In the genomic region with DNA sequence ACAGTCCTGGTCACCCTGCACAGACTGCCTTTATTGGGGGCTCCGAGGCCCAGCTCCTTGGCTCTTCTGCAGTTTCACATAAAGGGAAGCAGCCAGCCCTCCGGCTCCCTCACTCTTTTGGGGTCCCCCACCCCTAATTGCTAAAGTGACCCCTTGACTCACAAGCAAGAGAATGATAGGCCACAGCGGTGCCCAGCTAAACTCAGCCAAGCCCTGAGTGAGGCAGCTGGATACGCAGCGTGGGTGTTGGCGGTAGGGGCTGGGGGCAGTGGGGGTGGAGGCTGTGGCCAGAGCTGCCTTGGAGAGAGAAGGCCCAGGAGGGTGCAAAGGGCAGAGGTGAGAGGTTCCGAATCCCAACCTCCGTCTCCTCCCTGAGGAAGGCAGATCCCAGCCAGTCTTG, we compare ENCODE assay signal across 23 cellular contexts. TPM values are rescaled to one million over a fixed set of nuclear protein-coding genes. Genes with fewer than 3 reads are reported as not detected.
"Had no signal": no experiment of that assay in that cellular context is flagged by ENCODE, and none has a peak within 500 bp of the region (broad histone marks: within the 10 kb centered on the region; RNA-seq: fewer than 3 reads in every experiment).

No MANE protein-coding gene starts in this region.

- H3K4me3 Mint-ChIP-seq: activated CD4-positive, alpha-beta memory T cell treated with anti-CD3 and anti-CD28 coated beads for 36 hours; activated CD4-positive, alpha-beta T cell treated with anti-CD3 and anti-CD28 coated beads, Interleukin-2, amount 10 ng/mL, durations not matched to agents 7 days and 5 days; activated T-cell treated with anti-CD3 and anti-CD28 coated beads, Interleukin-2, amount 50 U/mL, for 72 hours; T-helper 1 cell treated with Interleukin-12 subunit alpha and Interleukin-12 subunit beta and Interleukin-4 antibody, amounts not matched to agents 30 μg/mL and 1 μg/mL, for 36 hours had no signal

- H3K4me1 ChIP-seq: ascending aorta had no signal

- H3K36me3 ChIP-seq: ascending aorta, MG63 had no signal

- H3K27ac ChIP-seq: ascending aorta, body of pancreas had no signal

- H3K27ac Mint-ChIP-seq: activated CD4-positive, alpha-beta memory T cell treated with anti-CD3 and anti-CD28 coated beads for 36 hours; activated CD4-positive, alpha-beta T cell treated with anti-CD3 and anti-CD28 coated beads, Interleukin-2, amount 10 ng/mL, durations not matched to agents 7 days and 5 days; activated T-cell treated with anti-CD3 and anti-CD28 coated beads, Interleukin-2, amount 50 U/mL, for 72 hours; T-helper 1 cell treated with Interleukin-12 subunit alpha and Interleukin-12 subunit beta and Interleukin-4 antibody, amounts not matched to agents 30 μg/mL and 1 μg/mL, for 36 hours had no signal

- H3K9me3 Mint-ChIP-seq: activated CD4-positive, alpha-beta memory T cell treated with anti-CD3 and anti-CD28 coated beads for 36 hours; activated CD4-positive, alpha-beta T cell treated with anti-CD3 and anti-CD28 coated beads, Interleukin-2, amount 10 ng/mL, durations not matched to agents 7 days and 5 days; activated T-cell treated with anti-CD3 and anti-CD28 coated beads, Interleukin-2, amount 50 U/mL, for 72 hours; T-helper 1 cell treated with Interleukin-12 subunit alpha and Interleukin-12 subunit beta and Interleukin-4 antibody, amounts not matched to agents 30 μg/mL and 1 μg/mL, for 36 hours had no signal

- H3K9me3 ChIP-seq: ascending aorta, body of pancreas, MG63 had no signal

- FAIRE-seq: bronchial epithelial cell had no signal

- ATAC-seq: body of pancreas, Panc1 had no signal

- H3K4me3 ChIP-seq: ascending aorta, body of pancreas, MG63 had no signal

- H3K36me3 Mint-ChIP-seq: activated CD4-positive, alpha-beta memory T cell treated with anti-CD3 and anti-CD28 coated beads for 36 hours had no signal

- DNase-seq: activated CD4-positive, alpha-beta memory T cell treated with anti-CD3 and anti-CD28 coated beads for 36 hours; activated CD4-positive, alpha-beta T cell treated with anti-CD3 and anti-CD28 coated beads, Interleukin-2, amount 10 ng/mL, durations not matched to agents 7 days and 5 days; activated CD8-positive, alpha-beta memory T cell treated with anti-CD3 and anti-CD28 coated beads for 24 hours; activated naive CD4-positive, alpha-beta T cell treated with anti-CD3 and anti-CD28 coated beads, Interleukin-2, amount 50 U/mL, for 16 hours; activated T-cell treated with anti-CD3 and anti-CD28 coated beads, Interleukin-2, amount 50 U/mL, for 72 hours; body of pancreas; central memory CD4-positive, alpha-beta T cell; MG63; MV-4-11; NCI-H1092 treated with DMSO at 0.1 percent for 48 hours; NCI-H1417 treated with DMSO at 0.1 percent for 48 hours; NCI-H1694 treated with DMSO at 0.1 percent for 48 hours; NCI-H2029 treated with DMSO at 0.1 percent for 48 hours; NCI-H510A treated with DMSO at 0.1 percent for 48 hours; NCI-H69; NK-92 treated with Interleukin-12 subunit alpha and Interleukin-12 subunit beta, amount 100 ng/mL, for 24 hours; OCI-M1; SHP77 treated with DMSO at 0.1 percent for 48 hours had no signal

RNA-seq across cellular contexts. Expression of gene ALPP, which starts 25.5 kb away (rescaled TPM):
- total RNA-seq: activated CD4-positive, alpha-beta memory T cell treated with anti-CD3 and anti-CD28 coated beads for 36 hours; activated CD4-positive, alpha-beta T cell treated with anti-CD3 and anti-CD28 coated beads, Interleukin-2, amount 10 ng/mL, durations not matched to agents 7 days and 5 days; activated T-cell treated with anti-CD3 and anti-CD28 coated beads, Interleukin-2, amount 50 U/mL, for 72 hours; ascending aorta; bronchial epithelial cell; SK-MEL-5 had no signal

RNA-seq across cellular contexts. Expression of gene ALPG, which starts 53.5 kb away (rescaled TPM):
- total RNA-seq: activated CD4-positive, alpha-beta memory T cell treated with anti-CD3 and anti-CD28 coated beads for 36 hours; activated CD4-positive, alpha-beta T cell treated with anti-CD3 and anti-CD28 coated beads, Interleukin-2, amount 10 ng/mL, durations not matched to agents 7 days and 5 days; activated T-cell treated with anti-CD3 and anti-CD28 coated beads, Interleukin-2, amount 50 U/mL, for 72 hours; ascending aorta; body of pancreas; bronchial epithelial cell; SK-MEL-5 had no signal
